In the genomic region with DNA sequence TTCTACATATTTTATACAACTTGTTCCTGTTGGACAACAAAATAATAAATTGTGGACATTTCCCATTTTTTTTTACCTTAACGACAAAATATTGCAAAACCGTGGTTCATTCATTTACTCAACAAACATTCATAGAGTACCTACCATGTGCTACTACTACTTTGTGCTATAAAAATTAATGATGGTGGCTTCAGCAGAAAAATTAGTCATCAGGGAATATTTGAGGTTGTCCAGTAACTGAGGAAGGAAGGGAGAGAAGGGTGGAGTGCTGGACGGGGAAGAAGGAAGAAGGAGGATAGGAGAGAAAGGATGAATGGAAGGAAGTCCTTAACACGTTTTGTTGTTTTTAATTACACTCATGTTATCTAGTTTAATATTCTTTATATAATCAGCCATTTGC, we compare ENCODE assay signal across 20 cellular contexts. TPM values are rescaled to one million over a fixed set of nuclear protein-coding genes. Genes with fewer than 3 reads are reported as not detected.
DNase-seq lines count a peak whose midpoint lies in the region; ATAC-seq and TF ChIP-seq lines count a peak whose summit lies in the region.
"Had no signal": no experiment of that assay in that cellular context is flagged by ENCODE, and none has a peak within 500 bp of the region (broad histone marks: within the 10 kb centered on the region; RNA-seq: fewer than 3 reads in every experiment).

No MANE protein-coding gene starts in this region.

- H3K4ac ChIP-seq in IMR-90 (ENCODE audit: low read depth, low read length), result no peak overlapping the region

- no peak overlapping the region for H3K56ac ChIP-seq in IMR-90 (ENCODE audit: extremely low read depth, insufficient read depth, low read length)

- H3K18ac ChIP-seq in IMR-90 (ENCODE audit: low read depth, low read length), result no peak overlapping the region

- H2BK15ac ChIP-seq in IMR-90 (ENCODE audit: low read depth, low read length), result no peak overlapping the region

- TF ChIP-seq CTCF in IMR-90 (conservative IDR thresholded peaks at IDR 0.05; ENCODE audit: low read depth, low read length), result no peak
- no peak for TF ChIP-seq CTCF in fibroblast of mammary gland (conservative IDR thresholded peaks at IDR 0.05; ENCODE audit: control insufficient read depth, insufficient read depth, low read depth, low read length)

- no peak overlapping the region for H4K5ac ChIP-seq in IMR-90 (ENCODE audit: low read depth, low read length)

- no peak for TF ChIP-seq RAD21 in IMR-90 (IDR thresholded peaks at IDR 0.05; ENCODE audit: low read length)

- H3K4me3 ChIP-seq in IMR-90 (ENCODE audit: insufficient read depth, low read depth, low read length) (no peak overlapping the region), fibroblast of mammary gland (ENCODE audit: control insufficient read depth, low read depth, low read length) (no peak overlapping the region)
- H3K4me3 ChIP-seq: SJCRH30 had no signal

- peaks cover 0 to 6% of the 10 kb centered on the region in 2 donors for H3K9me3 Mint-ChIP-seq in activated naive CD4-positive, alpha-beta T cell treated with anti-CD3 and anti-CD28 coated beads, Interleukin-2, amount 50 U/mL, for 72 hours
- H3K9me3 Mint-ChIP-seq: CD8-positive, alpha-beta memory T cell had no signal

- in situ Hi-C loops in IMR-90 (cut with MboI; ENCODE audit: low sequenced_read_pairs), result no loop called here

- dilution Hi-C loops in IMR-90 (cut with HindIII; ENCODE audit: low sequenced_read_pairs, unreplicated experiment), result no loop called here

- CTCF ChIA-PET in IMR-90 (lab: Yijun Ruan, JAX), result no interaction called here

- H2AFZ ChIP-seq in IMR-90 (replicated peaks; ENCODE audit: low read length, poor library complexity), result no peak overlapping the region

- no peak overlapping the region for H2AK9ac ChIP-seq in IMR-90 (replicated peaks; ENCODE audit: low read depth, low read length, poor library complexity)

- peaks cover 5 to 12% of the 10 kb centered on the region in 2 donors for H3K36me3 Mint-ChIP-seq in activated naive CD4-positive, alpha-beta T cell treated with anti-CD3 and anti-CD28 coated beads, Interleukin-2, amount 50 U/mL, for 72 hours

- no peak overlapping the region for H2BK120ac ChIP-seq in IMR-90 (ENCODE audit: low read depth, low read length)

- H3K9ac ChIP-seq in IMR-90 (ENCODE audit: low read depth, low read length), result no peak overlapping the region

- DNase-seq in EH (ENCODE audit: low read depth) (peak; percentile 55), IMR-90 (no peak), fibroblast of mammary gland (ENCODE audit: low read depth) (peak; percentile 58), renal cortical epithelial cell (ENCODE audit: low read depth) (peak; percentile 48)
- no peak for DNase-seq in activated CD4-positive, CD25-positive, alpha-beta regulatory T cell treated with anti-CD3 and anti-CD28 coated beads, Interleukin-2, amount 50 U/mL, for 72 hours
- no peak for DNase-seq in activated CD4-positive, alpha-beta T cell treated with anti-CD3 and anti-CD28 coated beads for 4 hours
- DNase-seq in activated naive CD4-positive, alpha-beta T cell treated with anti-CD3 and anti-CD28 coated beads, Interleukin-2, amount 50 U/mL, for 72 hours (ENCODE audit: low spot score in 2 of 2), result no peak
- DNase-seq: C1 segment of cervical spinal cord; CD8-positive, alpha-beta memory T cell; DND-41; GDM1; KG1; NCI-H1417; NCI-H187 treated with DMSO at 0.1 percent for 48 hours; NCI-H2227 treated with DMSO at 0.1 percent for 48 hours; NCI-H524; NCI-H82; SJCRH30 had no signal

- intact Hi-C loops in IMR-90 (cut with micrococcal nuclease), result no loop called here

- no peaks in the 10 kb centered on the region for H3K9me3 ChIP-seq in IMR-90 (ENCODE audit: control insufficient read depth, insufficient read depth, low read length)
- H3K9me3 ChIP-seq: SJCRH30 had no signal

- no peak overlapping the region for H3K27ac Mint-ChIP-seq in activated naive CD4-positive, alpha-beta T cell treated with anti-CD3 and anti-CD28 coated beads, Interleukin-2, amount 50 U/mL, for 72 hours
- H3K27ac Mint-ChIP-seq: CD8-positive, alpha-beta memory T cell had no signal

- whole genome bisulfite sequencing in IMR-90 (ENCODE audit: extremely low coverage in 2 of 2, insufficient read length in 1 of 2), 2 experiments, result no CpG with 5 or more reads among the region's 4 CpGs

- ATAC-seq in IMR-90 (ENCODE audit: low read depth) (no peak), HG02884 (IDR thresholded peaks at IDR 0.05; ENCODE audit: unreplicated experiment) (no peak)
- ATAC-seq in activated naive CD4-positive, alpha-beta T cell treated with anti-CD3 and anti-CD28 coated beads, Interleukin-2, amount 50 U/mL, for 72 hours, result no peak
- ATAC-seq: HepG2 had no signal

- peaks cover 21 to 63% of the 10 kb centered on the region in 2 experiments for H3K79me1 ChIP-seq in IMR-90 (ENCODE audit: low read depth in 1 of 2, low read length in 2 of 2)

- no peak overlapping the region for H2BK5ac ChIP-seq in IMR-90 (ENCODE audit: low read depth, low read length, poor library complexity, severe bottlenecking)

- no peak for TF ChIP-seq POLR2A in IMR-90 (IDR thresholded peaks at IDR 0.05; ENCODE audit: low read depth, low read length)

- no peaks in the 10 kb centered on the region for H3K27me3 ChIP-seq in IMR-90 (ENCODE audit: control insufficient read depth, insufficient read depth, low read length)
- H3K27me3 ChIP-seq: SJCRH30 had no signal

- POLR2A ChIA-PET in IMR-90 (lab: Charles Lee; ENCODE audit: unreplicated experiment), result no interaction called here

- peak overlapping the region; percentile 30; the same call in 1 of the 2 replicates for H2BK20ac ChIP-seq in IMR-90 (ENCODE audit: low read depth, low read length)

- 0 out of 2 replicates have a peak overlapping the region, but pooled peaks have one; percentile 35 for H3K14ac ChIP-seq in IMR-90 (replicated peaks; ENCODE audit: low read depth, low read length)

- H3K23ac ChIP-seq in IMR-90 (ENCODE audit: low read depth, low read length), result no peak overlapping the region

- H3K4me2 ChIP-seq in IMR-90 (ENCODE audit: low read depth, low read length), result no peak overlapping the region

- peaks cover 3% of the 10 kb centered on the region; the same call in 1 of the 2 replicates for H3K9me1 ChIP-seq in IMR-90 (ENCODE audit: insufficient read depth, low read length)

- no peak overlapping the region for H4K8ac ChIP-seq in IMR-90 (ENCODE audit: low read depth in 2 of 2, low read length in 2 of 2)

- no peak overlapping the region for H3K27ac ChIP-seq in IMR-90 (ENCODE audit: insufficient read depth, low read length)
- H3K27ac ChIP-seq: SJCRH30 had no signal

- H4K91ac ChIP-seq in IMR-90 (ENCODE audit: insufficient read depth, low read depth, low read length), result no peak overlapping the region

- H3K36me3 ChIP-seq in IMR-90 (ENCODE audit: control insufficient read depth, insufficient read depth, low read length), result peaks cover 8% of the 10 kb centered on the region

- no peaks in the 10 kb centered on the region for H4K20me1 ChIP-seq in IMR-90 (ENCODE audit: insufficient read depth, low read length)

- H2AK5ac ChIP-seq in IMR-90 (ENCODE audit: low read depth, low read length), result no peak overlapping the region

- peaks cover 16% of the 10 kb centered on the region for H3K4me1 ChIP-seq in IMR-90 (ENCODE audit: control insufficient read depth, insufficient read depth, low read length)

- no TSS peak for BruUV-seq in IMR-90 (replicated peaks; lab: Mats Ljungman, UMichigan)

TF ChIP-seq in IMR-90, 13 proteins besides CTCF, POLR2A, EP300 and RAD21:
- no peak for TF ChIP-seq CHD1 (IDR thresholded peaks at IDR 0.05; ENCODE audit: low read depth, low read length)
- TF ChIP-seq MAZ (IDR thresholded peaks at IDR 0.05; ENCODE audit: borderline replicate concordance, low read depth, low read length), result no peak
- TF ChIP-seq RFX5 (IDR thresholded peaks at IDR 0.05; ENCODE audit: low read depth, low read length), result no peak

RNA-seq across cellular contexts. Expression of a gene that starts 53.7 kb away (rescaled TPM):
- total RNA-seq in IMR-90 (2012; rRNA removed) (72.2 and 78.6 TPM in 2 replicates), renal cortical epithelial cell (110 and 281 TPM in 2 replicates)
- 27.5 and 30.4 TPM in 2 replicates for polyA plus RNA-seq in IMR-90 (2012; rRNA removed)
- 6.9 and 9.1 TPM in 2 replicates for polyA plus RNA-seq in IMR-90 (2012; cell fraction: cytosol; rRNA removed)
- polyA plus RNA-seq in IMR-90 (2012; cell fraction: nucleus; rRNA removed; ENCODE audit: low replicate concordance), result 14.5 and 64.6 TPM in 2 replicates
- total RNA-seq in activated naive CD4-positive, alpha-beta T cell treated with anti-CD3 and anti-CD28 coated beads, Interleukin-2, amount 50 U/mL, for 72 hours, result 10 to 100 TPM; 26.2 to 37.2 TPM

Comparison
In these comparisons a context has a peak if more than half of its experiments do, and no peak if none do; other contexts are left out.
1. DNase-seq: peak in EH (single experiment), fibroblast of mammary gland (single experiment) and renal cortical epithelial cell (single experiment); none in IMR-90 (single experiment), activated CD4-positive, CD25-positive, alpha-beta regulatory T cell treated with anti-CD3 and anti-CD28 coated beads, Interleukin-2, amount 50 U/mL, for 72 hours (single experiment), activated CD4-positive, alpha-beta T cell treated with anti-CD3 and anti-CD28 coated beads for 4 hours (0 of 2) and activated naive CD4-positive, alpha-beta T cell treated with anti-CD3 and anti-CD28 coated beads, Interleukin-2, amount 50 U/mL, for 72 hours (0 of 2).